Comparison of ENCODE assay signal across 19 cellular contexts in the genomic region with DNA sequence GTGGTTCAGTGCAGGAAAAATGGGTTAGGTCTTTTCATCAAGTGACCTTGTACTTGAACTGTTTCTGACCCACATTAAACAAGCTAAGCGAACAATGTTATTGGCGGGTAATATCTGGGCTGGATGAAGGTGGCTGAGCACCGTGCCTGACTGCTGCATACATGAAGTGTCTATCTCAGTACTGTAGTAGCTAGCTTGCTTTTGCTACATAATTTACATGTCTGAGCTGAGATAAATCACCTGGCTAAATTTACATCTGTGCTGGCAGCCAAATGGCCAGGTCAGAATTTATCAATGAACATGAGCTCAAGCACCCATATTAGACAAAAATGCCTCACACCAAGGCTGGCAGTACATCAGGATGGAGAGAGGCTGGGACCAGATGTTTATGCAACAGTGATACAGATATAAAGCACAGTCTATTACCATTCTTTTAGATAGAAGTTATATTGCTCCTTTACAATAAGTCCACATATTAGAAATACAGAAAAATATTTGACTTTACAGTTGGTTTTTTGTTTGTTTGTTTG. TPM values are rescaled to one million over a fixed set of nuclear protein-coding genes. Genes with fewer than 3 reads are reported as not detected.
DNase-seq lines count a peak whose midpoint lies in the region; ATAC-seq and TF ChIP-seq lines count a peak whose summit lies in the region.
"Had no signal": no experiment of that assay in that cellular context is flagged by ENCODE, and none has a peak within 500 bp of the region (broad histone marks: within the 10 kb centered on the region; RNA-seq: fewer than 3 reads in every experiment).

No MANE protein-coding gene starts in this region.

- CTCF ChIA-PET in CD8-positive, alpha-beta memory T cell (lab: Charles Lee), result no interaction called here

- peaks cover 0 to 60% (median 15%) of the 10 kb centered on the region in 3 donors for H3K36me3 Mint-ChIP-seq in CD8-positive, alpha-beta memory T cell
- H3K36me3 Mint-ChIP-seq in dendritic cell treated with granulocyte-macrophage colony-stimulating factor and Interleukin-4, amounts not matched to agents 40 ng/mL and 50 ng/mL, for 4 days (ENCODE audit: low read depth), result peaks cover 17% of the 10 kb centered on the region
- H3K36me3 Mint-ChIP-seq in mesothelial cell of epicardium, result peaks cover 12% of the 10 kb centered on the region

- H3K4me1 ChIP-seq in right atrium auricular region (peaks cover 0 to 49% of the 10 kb centered on the region in 2 donors), gastroesophageal sphincter (peaks cover 0 to 33% (median 2%) of the 10 kb centered on the region in 3 donors)
- H3K4me1 ChIP-seq in CD8-positive, alpha-beta memory T cell (ENCODE audit: insufficient read depth, low read length), result no peaks in the 10 kb centered on the region

- H3K27me3 ChIP-seq in right atrium auricular region, result no peaks in the 10 kb centered on the region
- no peaks in the 10 kb centered on the region for H3K27me3 ChIP-seq in CD8-positive, alpha-beta memory T cell (ENCODE audit: insufficient read depth, low read length, poor library complexity, severe bottlenecking)
- H3K27me3 ChIP-seq in gastroesophageal sphincter, result no peaks in the 10 kb centered on the region
- H3K27me3 ChIP-seq: SJSA1 had no signal

- POLR2A ChIA-PET in CD8-positive, alpha-beta memory T cell (lab: Charles Lee), result interaction anchor here (0.6 kb wide), 1 partner anchor 21 kb away, joined by 3 read pairs; no protein-coding TSS in a partner anchor

- intact Hi-C loops in Right ventricle myocardium inferior (cut with DNase I), result no loop called here
- intact Hi-C loops in dendritic cell treated with granulocyte-macrophage colony-stimulating factor and Interleukin-4, amounts not matched to agents 40 ng/mL and 50 ng/mL, for 4 days (cut with micrococcal nuclease), result loop anchor here (5.0 kb wide), 1 partner anchor 101 kb away; no protein-coding TSS in a partner anchor

- WGBS in gastroesophageal sphincter (ENCODE audit: low coverage in 1 of 2), 2 donors, result 81 to 88% methylated on average over 3 of the region's 3 CpGs

- ATAC-seq in Right ventricle myocardium inferior (peak; percentile 27), HG03039 (IDR thresholded peaks at IDR 0.05; ENCODE audit: unreplicated experiment) (no peak), gastroesophageal sphincter (no peak)

- TF ChIP-seq CTCF in right atrium auricular region (IDR thresholded peaks at IDR 0.05), result no peak
- TF ChIP-seq CTCF in mesothelial cell of epicardium (IDR thresholded peaks at IDR 0.05; ENCODE audit: unreplicated experiment), result no peak
- TF ChIP-seq CTCF in gastroesophageal sphincter (IDR thresholded peaks at IDR 0.05), result no peak

- H3K4me3 ChIP-seq in right atrium auricular region (no peak overlapping the region), gastroesophageal sphincter (no peak overlapping the region)
- no peak overlapping the region for H3K4me3 ChIP-seq in CD8-positive, alpha-beta memory T cell (ENCODE audit: low read length)
- H3K4me3 ChIP-seq: SJSA1 had no signal

- H3K9me3 ChIP-seq in right atrium auricular region, result no peaks in the 10 kb centered on the region
- no peaks in the 10 kb centered on the region for H3K9me3 ChIP-seq in CD8-positive, alpha-beta memory T cell (ENCODE audit: low read length)
- no peaks in the 10 kb centered on the region for H3K9me3 ChIP-seq in gastroesophageal sphincter
- H3K9me3 ChIP-seq: SJSA1 had no signal

- no peak for TF ChIP-seq EP300 in gastroesophageal sphincter (IDR thresholded peaks at IDR 0.05)

- no peaks in the 10 kb centered on the region for H3K27me3 Mint-ChIP-seq in CD8-positive, alpha-beta memory T cell
- no peaks in the 10 kb centered on the region for H3K27me3 Mint-ChIP-seq in dendritic cell treated with granulocyte-macrophage colony-stimulating factor and Interleukin-4, amounts not matched to agents 40 ng/mL and 50 ng/mL, for 4 days
- H3K27me3 Mint-ChIP-seq in mesothelial cell of epicardium (ENCODE audit: low read depth), result no peaks in the 10 kb centered on the region

- DNase-seq in Right ventricle myocardium inferior (ENCODE audit: missing footprints) (no peak), right atrium auricular region (ENCODE audit: low spot score) (no peak), mesothelial cell of epicardium (ENCODE audit: low spot score in 2 of 2, unreplicated experiment in 2 of 2) (no peak)
- DNase-seq in CD8-positive, alpha-beta memory T cell, result no peak
- DNase-seq in activated naive CD4-positive, alpha-beta T cell treated with Interleukin-2 at 50 U/mL for 16 hours, result no peak
- DNase-seq: Calu3, Karpas-422, NCI-H1092, NCI-H1417 treated with DMSO at 0.1 percent for 48 hours, NCI-H1694 treated with DMSO at 0.1 percent for 48 hours, NCI-H2081, NCI-H226, NCI-H510A, NCI-H748 treated with DMSO at 0.1 percent for 48 hours had no signal

- H3K4me3 Mint-ChIP-seq in CD8-positive, alpha-beta memory T cell, result no peak overlapping the region
- no peak overlapping the region for H3K4me3 Mint-ChIP-seq in dendritic cell treated with granulocyte-macrophage colony-stimulating factor and Interleukin-4, amounts not matched to agents 40 ng/mL and 50 ng/mL, for 4 days
- H3K4me3 Mint-ChIP-seq in mesothelial cell of epicardium, result no peak overlapping the region

- peak overlapping the region in 1 of 2 donors; percentile 52 for H3K27ac ChIP-seq in right atrium auricular region
- no peak overlapping the region for H3K27ac ChIP-seq in CD8-positive, alpha-beta memory T cell (ENCODE audit: low read depth, low read length)
- H3K27ac ChIP-seq in gastroesophageal sphincter, result no peak overlapping the region
- H3K27ac ChIP-seq: HL-60, SJSA1 had no signal

- TF ChIP-seq POLR2A in gastroesophageal sphincter (IDR thresholded peaks at IDR 0.05), result no peak

- H3K4me1 Mint-ChIP-seq in CD8-positive, alpha-beta memory T cell, result peaks cover 3 to 10% (median 6%) of the 10 kb centered on the region in 3 donors
- peaks cover 49% of the 10 kb centered on the region for H3K4me1 Mint-ChIP-seq in dendritic cell treated with granulocyte-macrophage colony-stimulating factor and Interleukin-4, amounts not matched to agents 40 ng/mL and 50 ng/mL, for 4 days (ENCODE audit: low read depth)
- H3K4me1 Mint-ChIP-seq in mesothelial cell of epicardium, result peaks cover 13% of the 10 kb centered on the region

- peaks cover 9% of the 10 kb centered on the region for H3K36me3 ChIP-seq in right atrium auricular region
- no peaks in the 10 kb centered on the region for H3K36me3 ChIP-seq in CD8-positive, alpha-beta memory T cell (ENCODE audit: insufficient read depth, low read length)
- peaks cover 0 to 27% of the 10 kb centered on the region in 2 donors for H3K36me3 ChIP-seq in gastroesophageal sphincter

- H3K27ac Mint-ChIP-seq in CD8-positive, alpha-beta memory T cell, result peak overlapping the region in 5 of 8 donors; percentile 24 to 91 (median 66)
- H3K27ac Mint-ChIP-seq in dendritic cell treated with granulocyte-macrophage colony-stimulating factor and Interleukin-4, amounts not matched to agents 40 ng/mL and 50 ng/mL, for 4 days, result peak overlapping the region; percentile 56
- peak overlapping the region; percentile 12 for H3K27ac Mint-ChIP-seq in mesothelial cell of epicardium

- no peaks in the 10 kb centered on the region for H3K9me3 Mint-ChIP-seq in CD8-positive, alpha-beta memory T cell
- H3K9me3 Mint-ChIP-seq in dendritic cell treated with granulocyte-macrophage colony-stimulating factor and Interleukin-4, amounts not matched to agents 40 ng/mL and 50 ng/mL, for 4 days, result no peaks in the 10 kb centered on the region
- no peaks in the 10 kb centered on the region for H3K9me3 Mint-ChIP-seq in mesothelial cell of epicardium

RNA-seq across cellular contexts. Expression of gene CTNNAL1, which starts 7.7 kb away (rescaled TPM):
- total RNA-seq in Right ventricle myocardium inferior, result 70.7 TPM
- 100 to 1,000 TPM in 1 of 2 donors, 10 to 100 TPM in 1; 98.9 to 120 TPM for total RNA-seq in right atrium auricular region
- total RNA-seq in CD8-positive, alpha-beta memory T cell, result 10 to 100 TPM; 19.1 to 22.0 TPM
- 1.4 TPM for polyA plus RNA-seq in CD8-positive, alpha-beta memory T cell
- total RNA-seq in mesothelial cell of epicardium, result 26.7 to 28.1 TPM (median 27.9 TPM) in 3 replicates
- 100 to 1,000 TPM in 1 of 4 donors, 10 to 100 TPM in 3; 66.3 to 111 (median 83.1) TPM for total RNA-seq in gastroesophageal sphincter

Comparison
In these comparisons a context has a peak if more than half of its experiments do, and no peak if none do; other contexts are left out.
1. H3K27ac Mint-ChIP-seq: peak in every context shown above with its lines; median percentile 66 in CD8-positive, alpha-beta memory T cell; 56 in dendritic cell treated with granulocyte-macrophage colony-stimulating factor and Interleukin-4, amounts not matched to agents 40 ng/mL and 50 ng/mL, for 4 days; 12 in mesothelial cell of epicardium.